In the genomic region with DNA sequence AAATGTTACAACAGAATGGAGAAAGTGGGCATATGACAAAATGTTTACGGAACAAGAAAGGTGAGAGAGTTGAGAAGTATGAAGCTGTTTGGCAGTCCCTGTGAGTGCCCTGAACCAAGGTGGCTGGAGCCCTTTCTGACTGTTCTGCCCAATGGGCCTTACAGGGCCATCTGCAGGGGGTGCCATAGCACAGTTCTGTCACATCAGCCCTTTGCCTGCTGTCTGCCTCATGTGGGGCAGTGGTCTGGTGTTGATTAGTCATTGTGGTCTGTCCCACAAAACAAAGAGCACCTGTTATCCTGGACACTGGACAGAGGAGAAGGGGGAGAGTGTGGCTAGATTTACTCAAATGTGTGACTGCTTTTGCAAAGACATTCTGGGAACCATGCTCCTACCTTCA, we compare ENCODE assay signal across 10 cellular contexts. TPM values are rescaled to one million over a fixed set of nuclear protein-coding genes. Genes with fewer than 3 reads are reported as not detected.
DNase-seq lines count a peak whose midpoint lies in the region; ATAC-seq lines count a peak whose summit lies in the region.
"Had no signal": no experiment of that assay in that cellular context is flagged by ENCODE, and none has a peak within 500 bp of the region (broad histone marks: within the 10 kb centered on the region; RNA-seq: fewer than 3 reads in every experiment).

No MANE protein-coding gene starts in this region.

- H3K4me1 ChIP-seq in aorta (ENCODE audit: control insufficient read depth in 1 of 2, insufficient read depth in 2 of 2, low read length in 2 of 2) = no peaks in the 10 kb centered on the region

- DNase-seq in Daoy (ENCODE audit: low read depth) (peak; percentile 29), RPMI8226 (peak; percentile 30), aorta (no peak), NCI-H1417 treated with DMSO at 0.1 percent for 48 hours (lab: John Stamatoyannopoulos, UW) (no peak)
- no peak for DNase-seq in stimulated activated CD4-positive, alpha-beta T cell treated with anti-CD3 and anti-CD28 coated beads, Interleukin-4, amount 100 ng/mL, for 4 hours
- DNase-seq in stimulated activated CD4-positive, alpha-beta T cell treated with anti-CD3 and anti-CD28 coated beads, Interleukin-1b, Interleukin-23, amount 100 ng/mL, for 48 hours = no peak
- DNase-seq: effector CD4-positive, alpha-beta T cell; NCI-H1694 had no signal

- no peak overlapping the region for H3K4me3 ChIP-seq in aorta (ENCODE audit: low read length in 2 of 2)

- no peaks in the 10 kb centered on the region for H3K9me3 ChIP-seq in aorta (ENCODE audit: control insufficient read depth, low read length)

- 94 to 97% methylated on average over 1 of the region's 1 CpG for WGBS in aorta, 2 donors

- ATAC-seq in GM19397 (IDR thresholded peaks at IDR 0.05; ENCODE audit: unreplicated experiment) = peak; percentile 29
- peak; percentile 33 for ATAC-seq in HG02970 (IDR thresholded peaks at IDR 0.05; ENCODE audit: low FRiP score, unreplicated experiment)
- ATAC-seq in aorta (ENCODE audit: low FRiP score) = no peak

- H3K36me3 ChIP-seq in aorta (ENCODE audit: control insufficient read depth in 1 of 2, insufficient read depth in 2 of 2, low read length in 1 of 2) = no peaks in the 10 kb centered on the region

- intact Hi-C loops in aorta (cut with DNase I) = no loop called here

- no peak overlapping the region for H3K27ac ChIP-seq in aorta (ENCODE audit: low read depth in 1 of 2, low read length in 2 of 2)

- H3K27me3 ChIP-seq in aorta (ENCODE audit: control insufficient read depth in 1 of 2, insufficient read depth in 2 of 2, low read length in 1 of 2) = peaks cover 0 to 1% of the 10 kb centered on the region in 2 donors

RNA-seq across cellular contexts. Expression of a gene that starts 51.5 kb away (rescaled TPM):
- total RNA-seq in Daoy (2014; rRNA removed; shearing (Covaris generic)) = 15.5 and 18.3 TPM in 2 replicates
- 10 to 100 TPM in 1 of 2 donors, 1 to 10 TPM in 1; 8.3 to 15.6 TPM for total RNA-seq in aorta
- 1 to 10 TPM in 1 of 2 donors, under 1 TPM in 1; 0.41 to 2.9 TPM for polyA plus RNA-seq in aorta

Comparison
In these comparisons a context has a peak if more than half of its experiments do, and no peak if none do; other contexts are left out.
1. DNase-seq: peak in Daoy (single experiment) and RPMI8226 (single experiment); none in stimulated activated CD4-positive, alpha-beta T cell treated with anti-CD3 and anti-CD28 coated beads, Interleukin-4, amount 100 ng/mL, for 4 hours (0 of 2), aorta (0 of 2), NCI-H1417 treated with DMSO at 0.1 percent for 48 hours (single experiment) and stimulated activated CD4-positive, alpha-beta T cell treated with anti-CD3 and anti-CD28 coated beads, Interleukin-1b, Interleukin-23, amount 100 ng/mL, for 48 hours (single experiment).